Comparison of ENCODE assay signal across 1 cellular context in genomic region chr2:20013061-20013721, GRCh38.
TF ChIP-seq lines count a peak whose summit lies in the region.

No MANE protein-coding gene starts in this region.

TF ChIP-seq in HepG2, 621 proteins besides CTCF, POLR2A, EP300 and RAD21 (continued from another document and continues in another):
- peak; percentile 21; the same call in 1 of the 2 replicates for TF ChIP-seq TFDP1 (CRISPR knock-in tag; IDR thresholded peaks at IDR 0.05; ENCODE audit: borderline replicate concordance)
- TF ChIP-seq, protein P1, sequence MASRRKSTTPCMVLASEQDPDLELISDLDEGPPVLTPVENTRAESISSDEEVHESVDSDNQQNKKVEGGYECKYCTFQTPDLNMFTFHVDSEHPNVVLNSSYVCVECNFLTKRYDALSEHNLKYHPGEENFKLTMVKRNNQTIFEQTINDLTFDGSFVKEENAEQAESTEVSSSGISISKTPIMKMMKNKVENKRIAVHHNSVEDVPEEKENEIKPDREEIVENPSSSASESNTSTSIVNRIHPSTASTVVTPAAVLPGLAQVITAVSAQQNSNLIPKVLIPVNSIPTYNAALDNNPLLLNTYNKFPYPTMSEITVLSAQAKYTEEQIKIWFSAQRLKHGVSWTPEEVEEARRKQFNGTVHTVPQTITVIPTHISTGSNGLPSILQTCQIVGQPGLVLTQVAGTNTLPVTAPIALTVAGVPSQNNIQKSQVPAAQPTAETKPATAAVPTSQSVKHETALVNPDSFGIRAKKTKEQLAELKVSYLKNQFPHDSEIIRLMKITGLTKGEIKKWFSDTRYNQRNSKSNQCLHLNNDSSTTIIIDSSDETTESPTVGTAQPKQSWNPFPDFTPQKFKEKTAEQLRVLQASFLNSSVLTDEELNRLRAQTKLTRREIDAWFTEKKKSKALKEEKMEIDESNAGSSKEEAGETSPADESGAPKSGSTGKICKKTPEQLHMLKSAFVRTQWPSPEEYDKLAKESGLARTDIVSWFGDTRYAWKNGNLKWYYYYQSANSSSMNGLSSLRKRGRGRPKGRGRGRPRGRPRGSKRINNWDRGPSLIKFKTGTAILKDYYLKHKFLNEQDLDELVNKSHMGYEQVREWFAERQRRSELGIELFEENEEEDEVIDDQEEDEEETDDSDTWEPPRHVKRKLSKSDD (CRISPR knock-in tag; IDR thresholded peaks at IDR 0.05; ENCODE audit: low read depth) = no peak
- no peak for TF ChIP-seq STAG1 (CRISPR knock-in tag; IDR thresholded peaks at IDR 0.05)
- no peak for TF ChIP-seq ZNF205 (CRISPR knock-in tag; IDR thresholded peaks at IDR 0.05)
- TF ChIP-seq ZNF75D (CRISPR knock-in tag; IDR thresholded peaks at IDR 0.05; ENCODE audit: borderline replicate concordance) = no peak
- no peak for TF ChIP-seq MXD3 (CRISPR knock-in tag; IDR thresholded peaks at IDR 0.05)
- TF ChIP-seq ZEB1 (IDR thresholded peaks at IDR 0.05; ENCODE audit: insufficient replicate concordance, low read depth) = no peak
- TF ChIP-seq SRF (IDR thresholded peaks at IDR 0.05; ENCODE audit: low read depth, low read length) = no peak
- no peak; the same call in 1 of the 2 replicates for TF ChIP-seq KMT2A (CRISPR knock-in tag; IDR thresholded peaks at IDR 0.05)
- TF ChIP-seq ATF7 (IDR thresholded peaks at IDR 0.05) = no peak
- no peak for TF ChIP-seq ATF7 (CRISPR knock-in tag; IDR thresholded peaks at IDR 0.05)
- TF ChIP-seq U2AF1 (optimal IDR thresholded peaks at IDR 0.05; ENCODE audit: low read depth, low read length) = no peak
- no peak for TF ChIP-seq ZMYM3 (CRISPR knock-in tag; IDR thresholded peaks at IDR 0.05)
- no peak for TF ChIP-seq ZNF121 (CRISPR knock-in tag; IDR thresholded peaks at IDR 0.05)
- TF ChIP-seq, protein P2, sequence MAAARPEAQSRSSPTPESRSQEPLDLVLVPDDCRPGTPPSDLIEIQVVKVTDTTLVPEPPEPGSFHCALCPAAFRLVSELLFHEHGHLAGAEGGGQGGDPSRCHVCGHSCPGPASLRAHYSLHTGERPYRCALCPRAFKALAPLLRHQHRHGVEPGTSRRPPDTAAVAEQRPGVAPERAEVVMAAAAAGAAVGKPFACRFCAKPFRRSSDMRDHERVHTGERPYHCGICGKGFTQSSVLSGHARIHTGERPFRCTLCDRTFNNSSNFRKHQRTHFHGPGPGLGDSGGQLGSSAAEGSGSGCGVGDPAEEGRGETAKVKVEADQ (CRISPR knock-in tag; IDR thresholded peaks at IDR 0.05; ENCODE audit: borderline replicate concordance) = no peak
- no peak for TF ChIP-seq ZNF660 (CRISPR knock-in tag; IDR thresholded peaks at IDR 0.05; ENCODE audit: borderline replicate concordance, low read depth)
- no peak for TF ChIP-seq ZSCAN12 (CRISPR knock-in tag; IDR thresholded peaks at IDR 0.05)
- TF ChIP-seq AGO2 (optimal IDR thresholded peaks at IDR 0.05; ENCODE audit: low read depth, low read length) = no peak
- TF ChIP-seq REL (CRISPR knock-in tag; conservative IDR thresholded peaks at IDR 0.05) = no peak
- no peak for TF ChIP-seq RFX5 (IDR thresholded peaks at IDR 0.05; ENCODE audit: low read depth, low read length)
- no peak for TF ChIP-seq EED (CRISPR knock-in tag; IDR thresholded peaks at IDR 0.05)
- no peak for TF ChIP-seq E2F5 (CRISPR knock-in tag; conservative IDR thresholded peaks at IDR 0.05)
- TF ChIP-seq SNAPC2 (CRISPR knock-in tag; IDR thresholded peaks at IDR 0.05) = no peak
- TF ChIP-seq THAP7 (CRISPR knock-in tag; IDR thresholded peaks at IDR 0.05) = no peak
- TF ChIP-seq, protein P3, sequence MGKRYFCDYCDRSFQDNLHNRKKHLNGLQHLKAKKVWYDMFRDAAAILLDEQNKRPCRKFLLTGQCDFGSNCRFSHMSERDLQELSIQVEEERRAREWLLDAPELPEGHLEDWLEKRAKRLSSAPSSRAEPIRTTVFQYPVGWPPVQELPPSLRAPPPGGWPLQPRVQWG (CRISPR knock-in tag; IDR thresholded peaks at IDR 0.05; ENCODE audit: borderline replicate concordance, low read depth) = no peak
- TF ChIP-seq KDM5B (CRISPR knock-in tag; IDR thresholded peaks at IDR 0.05; ENCODE audit: borderline replicate concordance) = no peak
- no peak for TF ChIP-seq ZC3H4 (CRISPR knock-in tag; IDR thresholded peaks at IDR 0.05; ENCODE audit: borderline replicate concordance)
- TF ChIP-seq, protein P4, sequence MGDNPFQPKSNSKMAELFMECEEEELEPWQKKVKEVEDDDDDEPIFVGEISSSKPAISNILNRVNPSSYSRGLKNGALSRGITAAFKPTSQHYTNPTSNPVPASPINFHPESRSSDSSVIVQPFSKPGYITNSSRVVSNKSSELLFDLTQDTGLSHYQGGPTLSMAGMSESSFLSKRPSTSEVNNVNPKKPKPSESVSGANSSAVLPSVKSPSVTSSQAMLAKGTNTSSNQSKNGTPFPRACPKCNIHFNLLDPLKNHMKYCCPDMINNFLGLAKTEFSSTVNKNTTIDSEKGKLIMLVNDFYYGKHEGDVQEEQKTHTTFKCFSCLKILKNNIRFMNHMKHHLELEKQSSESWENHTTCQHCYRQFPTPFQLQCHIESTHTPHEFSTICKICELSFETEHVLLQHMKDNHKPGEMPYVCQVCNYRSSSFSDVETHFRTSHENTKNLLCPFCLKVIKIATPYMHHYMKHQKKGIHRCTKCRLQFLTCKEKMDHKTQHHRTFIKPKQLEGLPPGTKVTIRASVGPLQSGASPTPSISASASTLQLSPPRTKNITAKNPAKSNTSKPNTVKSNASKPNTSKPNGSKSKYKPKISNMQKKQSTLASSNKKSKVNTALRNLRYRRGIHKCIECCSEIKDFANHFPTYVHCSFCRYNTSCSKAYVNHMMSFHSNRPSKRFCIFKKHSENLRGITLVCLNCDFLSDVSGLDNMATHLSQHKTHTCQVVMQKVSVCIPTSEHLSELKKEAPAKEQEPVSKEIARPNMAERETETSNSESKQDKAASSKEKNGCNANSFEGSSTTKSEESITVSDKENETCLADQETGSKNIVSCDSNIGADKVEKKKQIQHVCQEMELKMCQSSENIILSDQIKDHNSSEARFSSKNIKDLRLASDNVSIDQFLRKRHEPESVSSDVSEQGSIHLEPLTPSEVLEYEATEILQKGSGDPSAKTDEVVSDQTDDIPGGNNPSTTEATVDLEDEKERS (CRISPR knock-in tag; IDR thresholded peaks at IDR 0.05) = peak; percentile 71; the same call in 1 of the 2 replicates
- peak; percentile 76 for TF ChIP-seq KDM6A (CRISPR knock-in tag; IDR thresholded peaks at IDR 0.05; ENCODE audit: low read depth)
- TF ChIP-seq ZFP1 (CRISPR knock-in tag; IDR thresholded peaks at IDR 0.05) = no peak
- TF ChIP-seq SOX13 (IDR thresholded peaks at IDR 0.05) = 0 out of 2 replicates have a peak, but pooled peaks have one; percentile 37
- peak in 1 of 2 experiments; percentile 78; a peak in 1 of 4 replicates for TF ChIP-seq SOX13 (CRISPR knock-in tag; conservative IDR thresholded peaks at IDR 0.05 in 1 of 2, IDR thresholded peaks at IDR 0.05 in 1 of 2)
- no peak for TF ChIP-seq ZNF275 (CRISPR knock-in tag; IDR thresholded peaks at IDR 0.05; ENCODE audit: borderline replicate concordance)
- TF ChIP-seq KLF13 (CRISPR knock-in tag; IDR thresholded peaks at IDR 0.05) = no peak
- 0 out of 2 replicates have a peak, but pooled peaks have one; percentile 22 for TF ChIP-seq DMAP1 (CRISPR knock-in tag; IDR thresholded peaks at IDR 0.05)
- no peak; the same call in 1 of the 2 replicates for TF ChIP-seq PRMT3 (CRISPR knock-in tag; IDR thresholded peaks at IDR 0.05; ENCODE audit: borderline replicate concordance, low read depth)
- TF ChIP-seq GABPA (IDR thresholded peaks at IDR 0.05; ENCODE audit: low read depth, low read length) = no peak
- TF ChIP-seq GABPA (CRISPR knock-in tag; IDR thresholded peaks at IDR 0.05; ENCODE audit: low read depth) = 0 out of 2 replicates have a peak, but pooled peaks have one; percentile 35
- TF ChIP-seq IKZF4 (CRISPR knock-in tag; IDR thresholded peaks at IDR 0.05; ENCODE audit: borderline replicate concordance, low read depth, not compliant biosample characterization) = no peak
- no peak for TF ChIP-seq FOXC1 (CRISPR knock-in tag; IDR thresholded peaks at IDR 0.05; ENCODE audit: borderline replicate concordance)
- TF ChIP-seq ZNF143 (CRISPR knock-in tag; IDR thresholded peaks at IDR 0.05) = no peak
- no peak for TF ChIP-seq ZBTB14 (CRISPR knock-in tag; IDR thresholded peaks at IDR 0.05)
- TF ChIP-seq, protein P5, sequence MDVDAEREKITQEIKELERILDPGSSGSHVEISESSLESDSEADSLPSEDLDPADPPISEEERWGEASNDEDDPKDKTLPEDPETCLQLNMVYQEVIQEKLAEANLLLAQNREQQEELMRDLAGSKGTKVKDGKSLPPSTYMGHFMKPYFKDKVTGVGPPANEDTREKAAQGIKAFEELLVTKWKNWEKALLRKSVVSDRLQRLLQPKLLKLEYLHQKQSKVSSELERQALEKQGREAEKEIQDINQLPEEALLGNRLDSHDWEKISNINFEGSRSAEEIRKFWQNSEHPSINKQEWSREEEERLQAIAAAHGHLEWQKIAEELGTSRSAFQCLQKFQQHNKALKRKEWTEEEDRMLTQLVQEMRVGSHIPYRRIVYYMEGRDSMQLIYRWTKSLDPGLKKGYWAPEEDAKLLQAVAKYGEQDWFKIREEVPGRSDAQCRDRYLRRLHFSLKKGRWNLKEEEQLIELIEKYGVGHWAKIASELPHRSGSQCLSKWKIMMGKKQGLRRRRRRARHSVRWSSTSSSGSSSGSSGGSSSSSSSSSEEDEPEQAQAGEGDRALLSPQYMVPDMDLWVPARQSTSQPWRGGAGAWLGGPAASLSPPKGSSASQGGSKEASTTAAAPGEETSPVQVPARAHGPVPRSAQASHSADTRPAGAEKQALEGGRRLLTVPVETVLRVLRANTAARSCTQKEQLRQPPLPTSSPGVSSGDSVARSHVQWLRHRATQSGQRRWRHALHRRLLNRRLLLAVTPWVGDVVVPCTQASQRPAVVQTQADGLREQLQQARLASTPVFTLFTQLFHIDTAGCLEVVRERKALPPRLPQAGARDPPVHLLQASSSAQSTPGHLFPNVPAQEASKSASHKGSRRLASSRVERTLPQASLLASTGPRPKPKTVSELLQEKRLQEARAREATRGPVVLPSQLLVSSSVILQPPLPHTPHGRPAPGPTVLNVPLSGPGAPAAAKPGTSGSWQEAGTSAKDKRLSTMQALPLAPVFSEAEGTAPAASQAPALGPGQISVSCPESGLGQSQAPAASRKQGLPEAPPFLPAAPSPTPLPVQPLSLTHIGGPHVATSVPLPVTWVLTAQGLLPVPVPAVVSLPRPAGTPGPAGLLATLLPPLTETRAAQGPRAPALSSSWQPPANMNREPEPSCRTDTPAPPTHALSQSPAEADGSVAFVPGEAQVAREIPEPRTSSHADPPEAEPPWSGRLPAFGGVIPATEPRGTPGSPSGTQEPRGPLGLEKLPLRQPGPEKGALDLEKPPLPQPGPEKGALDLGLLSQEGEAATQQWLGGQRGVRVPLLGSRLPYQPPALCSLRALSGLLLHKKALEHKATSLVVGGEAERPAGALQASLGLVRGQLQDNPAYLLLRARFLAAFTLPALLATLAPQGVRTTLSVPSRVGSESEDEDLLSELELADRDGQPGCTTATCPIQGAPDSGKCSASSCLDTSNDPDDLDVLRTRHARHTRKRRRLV (CRISPR knock-in tag; IDR thresholded peaks at IDR 0.05) = 0 out of 2 replicates have a peak, but pooled peaks have one; percentile 31
